9 cellular contexts compared by ENCODE assay signal in the genomic region with DNA sequence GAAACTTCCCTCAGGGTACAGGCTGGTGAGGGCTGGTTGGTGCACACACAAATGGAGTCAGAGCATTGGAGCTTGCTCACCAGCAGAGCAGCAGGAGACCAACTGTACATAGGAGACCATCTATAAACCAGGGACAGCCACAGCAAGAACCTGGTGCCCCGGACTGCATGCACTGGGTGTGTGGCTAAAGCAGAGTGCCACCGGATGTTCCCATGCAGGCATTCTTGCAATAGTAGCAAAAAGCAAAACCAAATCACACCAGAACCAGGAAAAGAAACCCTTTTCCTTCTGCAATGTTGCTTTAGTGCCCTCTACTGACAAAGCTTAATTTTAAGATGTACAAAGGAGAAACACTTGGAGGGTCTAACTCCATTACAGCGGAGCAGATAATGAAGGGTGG.
DNase-seq lines count a peak whose midpoint lies in the region; ATAC-seq and TF ChIP-seq lines count a peak whose summit lies in the region.
"Had no signal": no experiment of that assay in that cellular context is flagged by ENCODE, and none has a peak within 500 bp of the region (broad histone marks: within the 10 kb centered on the region; RNA-seq: fewer than 3 reads in every experiment).

No MANE protein-coding gene starts in this region.

- H3K27me3 ChIP-seq in Karpas-422 (ENCODE audit: low read length) (no peaks in the 10 kb centered on the region; the same call in 1 of the 2 replicates), lung (ENCODE audit: control insufficient read depth, insufficient read depth) (no peaks in the 10 kb centered on the region)

- H3K4me3 ChIP-seq in Karpas-422 (ENCODE audit: low read length) = no peak overlapping the region
- no peak overlapping the region for H3K4me3 ChIP-seq in lung

- H3K36me3 ChIP-seq in Karpas-422 (ENCODE audit: insufficient read depth, low read length) (no peaks in the 10 kb centered on the region), lung (ENCODE audit: control insufficient read depth in 2 of 2, insufficient read depth in 2 of 2, low read length in 2 of 2) (no peaks in the 10 kb centered on the region)

- no peak overlapping the region for H3K4me2 ChIP-seq in Karpas-422 (ENCODE audit: low read depth, low read length, poor library complexity, severe bottlenecking)

- intact Hi-C loops in left ventricle myocardium superior (cut with micrococcal nuclease) = no loop called here

- DNase-seq in DMS53 treated with DMSO at 0.1 percent for 48 hours (lab: John Stamatoyannopoulos, UW; ENCODE audit: unreplicated experiment) (peak; percentile 15), Karpas-422 (peak; percentile 56), WTC11 (ENCODE audit: low spot score) (no peak), lung (ENCODE audit: low spot score) (no peak), GM19238 (ENCODE audit: insufficient read length, low spot score) (no peak), left ventricle myocardium superior (no peak)
- DNase-seq: activated B cell treated with CpG ODN at 0.5 μM for 24 hours had no signal

- ATAC-seq in WTC11 = peak; percentile 84
- peak; percentile 27 for ATAC-seq in lung (ENCODE audit: insufficient read depth, low FRiP score)
- ATAC-seq in HG03097 (IDR thresholded peaks at IDR 0.05; ENCODE audit: low FRiP score, unreplicated experiment) = no peak
- ATAC-seq in left ventricle myocardium superior = no peak
- ATAC-seq in HG02642 (IDR thresholded peaks at IDR 0.05; ENCODE audit: poor library complexity, unreplicated experiment) = no peak

- H3K4me1 Mint-ChIP-seq in WTC11 = peaks cover 40% of the 10 kb centered on the region
- H3K4me1 Mint-ChIP-seq: activated B cell treated with CpG ODN at 0.5 μM for 24 hours had no signal

- peak overlapping the region; percentile 29; the same call in 1 of the 2 replicates for H3K27ac Mint-ChIP-seq in WTC11
- H3K27ac Mint-ChIP-seq: activated B cell treated with CpG ODN at 0.5 μM for 24 hours had no signal

- H3K9me3 ChIP-seq in Karpas-422 (ENCODE audit: low read length) (peaks cover 53% of the 10 kb centered on the region), lung (ENCODE audit: control insufficient read depth in 2 of 2, insufficient read depth in 1 of 2, low read length in 1 of 2) (no peaks in the 10 kb centered on the region)

- H3K4me1 ChIP-seq in Karpas-422 (ENCODE audit: low read length) = no peaks in the 10 kb centered on the region
- no peaks in the 10 kb centered on the region for H3K4me1 ChIP-seq in lung (ENCODE audit: control insufficient read depth in 2 of 2, insufficient read depth in 2 of 2, low read length in 2 of 2)

- WGBS in lung, 2 donors = 31 to 43% methylated on average over 3 of the region's 3 CpGs

- no peaks in the 10 kb centered on the region; the same call in 1 of the 2 replicates for H3K27me3 Mint-ChIP-seq in WTC11 (ENCODE audit: low read depth)
- H3K27me3 Mint-ChIP-seq: activated B cell treated with CpG ODN at 0.5 μM for 24 hours had no signal

- no peak overlapping the region for H3K4me3 Mint-ChIP-seq in WTC11
- H3K4me3 Mint-ChIP-seq: activated B cell treated with CpG ODN at 0.5 μM for 24 hours had no signal

- no peak overlapping the region for H3K9ac ChIP-seq in Karpas-422 (ENCODE audit: low read length)

- H3K36me3 Mint-ChIP-seq in WTC11 = peaks cover 14% of the 10 kb centered on the region

- CTCF ChIA-PET in WTC11 (lab: Charles Lee) = interaction anchor here (0.5 to 1.4 kb wide), 4 partner anchors 8 to 948 kb away, joined by 3 to 6 read pairs (median 4); no protein-coding TSS in a partner anchor

- no peak overlapping the region for H3K27ac ChIP-seq in Karpas-422 (ENCODE audit: low read length)
- H3K27ac ChIP-seq in lung (ENCODE audit: low read depth in 1 of 2, low read length in 1 of 2) = no peak overlapping the region

- H2AFZ ChIP-seq in Karpas-422 (ENCODE audit: low read length) = no peak overlapping the region

- peaks cover 30% of the 10 kb centered on the region for H3K9me3 Mint-ChIP-seq in WTC11

- H3K79me2 ChIP-seq in Karpas-422 (ENCODE audit: low read length) = no peaks in the 10 kb centered on the region

- no peaks in the 10 kb centered on the region for H4K20me1 ChIP-seq in Karpas-422 (ENCODE audit: insufficient read depth, low read depth, low read length)

- POLR2A ChIA-PET in WTC11 (lab: Charles Lee) = no interaction called here

- no peaks in the 10 kb centered on the region for H3K9me2 ChIP-seq in Karpas-422 (replicated peaks; ENCODE audit: insufficient read depth, low read length)

- TF ChIP-seq CTCF in WTC11 (IDR thresholded peaks at IDR 0.05) (no peak), lung (IDR thresholded peaks at IDR 0.05; ENCODE audit: control extremely low read depth, extremely low read depth) (no peak)

TF ChIP-seq in WTC11, 78 proteins besides CTCF, POLR2A, EP300 and RAD21 (continues in another document):
- no peak for TF ChIP-seq CREM (CRISPR knock-in tag; IDR thresholded peaks at IDR 0.05)
- TF ChIP-seq ZNF512 (CRISPR knock-in tag; IDR thresholded peaks at IDR 0.05; ENCODE audit: borderline replicate concordance) = no peak
- TF ChIP-seq ETV6 (CRISPR knock-in tag; IDR thresholded peaks at IDR 0.05) = no peak
- TF ChIP-seq, protein P1, sequence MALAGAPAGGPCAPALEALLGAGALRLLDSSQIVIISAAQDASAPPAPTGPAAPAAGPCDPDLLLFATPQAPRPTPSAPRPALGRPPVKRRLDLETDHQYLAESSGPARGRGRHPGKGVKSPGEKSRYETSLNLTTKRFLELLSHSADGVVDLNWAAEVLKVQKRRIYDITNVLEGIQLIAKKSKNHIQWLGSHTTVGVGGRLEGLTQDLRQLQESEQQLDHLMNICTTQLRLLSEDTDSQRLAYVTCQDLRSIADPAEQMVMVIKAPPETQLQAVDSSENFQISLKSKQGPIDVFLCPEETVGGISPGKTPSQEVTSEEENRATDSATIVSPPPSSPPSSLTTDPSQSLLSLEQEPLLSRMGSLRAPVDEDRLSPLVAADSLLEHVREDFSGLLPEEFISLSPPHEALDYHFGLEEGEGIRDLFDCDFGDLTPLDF (CRISPR knock-in tag; IDR thresholded peaks at IDR 0.05) = no peak
- no peak for TF ChIP-seq STAT6 (CRISPR knock-in tag; conservative IDR thresholded peaks at IDR 0.05; ENCODE audit: low read depth)
- no peak for TF ChIP-seq TEAD4 (CRISPR knock-in tag; IDR thresholded peaks at IDR 0.05)
- TF ChIP-seq ZBTB21 (CRISPR knock-in tag; IDR thresholded peaks at IDR 0.05; ENCODE audit: borderline replicate concordance) = no peak
- TF ChIP-seq SP1 (CRISPR knock-in tag; conservative IDR thresholded peaks at IDR 0.05) = no peak
- no peak for TF ChIP-seq RORB (CRISPR knock-in tag; IDR thresholded peaks at IDR 0.05)
- TF ChIP-seq, protein P2, sequence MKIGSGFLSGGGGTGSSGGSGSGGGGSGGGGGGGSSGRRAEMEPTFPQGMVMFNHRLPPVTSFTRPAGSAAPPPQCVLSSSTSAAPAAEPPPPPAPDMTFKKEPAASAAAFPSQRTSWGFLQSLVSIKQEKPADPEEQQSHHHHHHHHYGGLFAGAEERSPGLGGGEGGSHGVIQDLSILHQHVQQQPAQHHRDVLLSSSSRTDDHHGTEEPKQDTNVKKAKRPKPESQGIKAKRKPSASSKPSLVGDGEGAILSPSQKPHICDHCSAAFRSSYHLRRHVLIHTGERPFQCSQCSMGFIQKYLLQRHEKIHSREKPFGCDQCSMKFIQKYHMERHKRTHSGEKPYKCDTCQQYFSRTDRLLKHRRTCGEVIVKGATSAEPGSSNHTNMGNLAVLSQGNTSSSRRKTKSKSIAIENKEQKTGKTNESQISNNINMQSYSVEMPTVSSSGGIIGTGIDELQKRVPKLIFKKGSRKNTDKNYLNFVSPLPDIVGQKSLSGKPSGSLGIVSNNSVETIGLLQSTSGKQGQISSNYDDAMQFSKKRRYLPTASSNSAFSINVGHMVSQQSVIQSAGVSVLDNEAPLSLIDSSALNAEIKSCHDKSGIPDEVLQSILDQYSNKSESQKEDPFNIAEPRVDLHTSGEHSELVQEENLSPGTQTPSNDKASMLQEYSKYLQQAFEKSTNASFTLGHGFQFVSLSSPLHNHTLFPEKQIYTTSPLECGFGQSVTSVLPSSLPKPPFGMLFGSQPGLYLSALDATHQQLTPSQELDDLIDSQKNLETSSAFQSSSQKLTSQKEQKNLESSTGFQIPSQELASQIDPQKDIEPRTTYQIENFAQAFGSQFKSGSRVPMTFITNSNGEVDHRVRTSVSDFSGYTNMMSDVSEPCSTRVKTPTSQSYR (CRISPR knock-in tag; IDR thresholded peaks at IDR 0.05) = no peak
- TF ChIP-seq ZNF416 (CRISPR knock-in tag; IDR thresholded peaks at IDR 0.05) = no peak

Comparison
In these comparisons a context has a peak if more than half of its experiments do, and no peak if none do; other contexts are left out.
1. DNase-seq: peak in DMS53 treated with DMSO at 0.1 percent for 48 hours (single experiment) and Karpas-422 (single experiment); none in WTC11 (single experiment), lung (single experiment), GM19238 (single experiment) and left ventricle myocardium superior (single experiment).
2. ATAC-seq: peak in WTC11 (single experiment) and lung (single experiment); none in HG03097 (single experiment), left ventricle myocardium superior (single experiment) and HG02642 (single experiment).